ENCODE assay signal across 32 cellular contexts in the genomic region with DNA sequence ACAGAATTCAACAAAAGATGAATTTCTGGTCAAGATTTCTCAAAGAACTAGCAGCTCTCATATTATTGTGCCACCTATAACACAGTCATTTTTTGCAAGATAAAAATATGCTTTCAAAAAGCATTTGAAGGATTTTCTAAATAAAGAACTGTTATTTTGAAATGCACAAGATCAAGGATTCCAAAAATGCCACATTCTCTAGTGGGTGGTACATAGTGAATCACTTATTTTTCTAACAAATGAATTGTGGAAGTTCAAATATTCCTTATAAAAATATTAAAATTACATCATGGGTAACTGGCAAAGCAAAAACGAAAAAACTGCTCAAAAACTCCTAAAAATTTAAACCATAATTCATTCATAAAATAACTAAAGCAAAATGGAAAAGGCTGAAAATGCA. TPM values are rescaled to one million over a fixed set of nuclear protein-coding genes. Genes with fewer than 3 reads are reported as not detected.
DNase-seq lines count a peak whose midpoint lies in the region; ATAC-seq, FAIRE-seq and TF ChIP-seq lines count a peak whose summit lies in the region.
"Had no signal": no experiment of that assay in that cellular context is flagged by ENCODE, and none has a peak within 500 bp of the region (broad histone marks: within the 10 kb centered on the region; RNA-seq: fewer than 3 reads in every experiment).

No MANE protein-coding gene starts in this region.

- no peak overlapping the region for H3K27ac Mint-ChIP-seq in activated naive CD8-positive, alpha-beta T cell
- no peak overlapping the region for H3K27ac Mint-ChIP-seq in activated naive CD8-positive, alpha-beta T cell treated with anti-CD3 and anti-CD28 coated beads, Interleukin-2, amount 50 U/mL, for 24 hours
- H3K27ac Mint-ChIP-seq in brain, result no peak overlapping the region
- H3K27ac Mint-ChIP-seq: dendritic cell treated with granulocyte-macrophage colony-stimulating factor and Interleukin-4, amounts not matched to agents 40 ng/mL and 50 ng/mL, for 4 days; H9; stimulated activated naive CD8-positive, alpha-beta T cell treated with anti-CD3 and anti-CD28 coated beads, Interleukin-15, Interleukin-2, amounts not matched to agents 100 ng/mL and 50 ng/mL, for 24 hours; T-cell had no signal

- no peaks in the 10 kb centered on the region for H3K9me3 Mint-ChIP-seq in activated naive CD8-positive, alpha-beta T cell (ENCODE audit: low read depth)
- no peaks in the 10 kb centered on the region for H3K9me3 Mint-ChIP-seq in activated naive CD8-positive, alpha-beta T cell treated with anti-CD3 and anti-CD28 coated beads, Interleukin-2, amount 50 U/mL, for 24 hours
- peaks cover 0 to 5% (median 3%) of the 10 kb centered on the region in 5 experiments for H3K9me3 Mint-ChIP-seq in brain
- H3K9me3 Mint-ChIP-seq: activated T-cell treated with anti-CD3 and anti-CD28 coated beads, Interleukin-2, amount 50 U/mL, for 4 hours; CD8-positive, alpha-beta memory T cell; H9; stimulated activated naive CD8-positive, alpha-beta T cell treated with anti-CD3 and anti-CD28 coated beads, Interleukin-15, Interleukin-2, amounts not matched to agents 100 ng/mL and 50 ng/mL, for 24 hours; T-cell had no signal

- TF ChIP-seq CTCF in brain (conservative IDR thresholded peaks at IDR 0.05), result no peak
- TF ChIP-seq CTCF in keratinocyte (optimal IDR thresholded peaks at IDR 0.05 in 1 of 3, IDR thresholded peaks at IDR 0.05 in 1 of 3, conservative IDR thresholded peaks at IDR 0.05 in 1 of 3; ENCODE audit: extremely low read depth in 1 of 3, insufficient read depth in 2 of 3, low read length in 3 of 3), result no peak

- H3K36me3 ChIP-seq in keratinocyte (ENCODE audit: control insufficient read depth in 2 of 2, extremely low read depth in 1 of 2, insufficient read depth in 2 of 2, low read length in 2 of 2), result peaks cover 0 to under 1% of the 10 kb centered on the region in 2 experiments
- H3K36me3 ChIP-seq in subcutaneous abdominal adipose tissue (ENCODE audit: control insufficient read depth in 5 of 5, insufficient read depth in 5 of 5, low read length in 5 of 5), result peaks cover 0 to under 1% (median under 1%) of the 10 kb centered on the region in 5 donors
- H3K36me3 ChIP-seq: BE2C, cardiac muscle cell, gastroesophageal sphincter, Peyer's patch had no signal

- H3K79me2 ChIP-seq in keratinocyte (ENCODE audit: control insufficient read depth, insufficient read depth, low read length), result peaks cover 22% of the 10 kb centered on the region

- H4K20me1 ChIP-seq in keratinocyte (ENCODE audit: control insufficient read depth, extremely low read depth, insufficient read depth, low read length), result no peaks in the 10 kb centered on the region

- dilution Hi-C loops in keratinocyte (cut with MboI; ENCODE audit: extremely low pct_ligation_motif_present, low sequenced_read_pairs), result no loop called here

- H3K27me3 ChIP-seq in keratinocyte (ENCODE audit: control insufficient read depth, extremely low read depth, insufficient read depth, low read length) (no peaks in the 10 kb centered on the region), subcutaneous abdominal adipose tissue (ENCODE audit: control insufficient read depth in 5 of 5, insufficient read depth in 4 of 5, low read length in 5 of 5) (no peaks in the 10 kb centered on the region)
- H3K27me3 ChIP-seq: BE2C, cardiac muscle cell, esophagus muscularis mucosa, gastroesophageal sphincter, Peyer's patch, thyroid gland had no signal

- H3K9ac ChIP-seq in keratinocyte (ENCODE audit: control insufficient read depth, extremely low read depth, insufficient read depth, low read length), result no peak overlapping the region
- H3K9ac ChIP-seq in subcutaneous abdominal adipose tissue (ENCODE audit: low read length in 5 of 5), result peak overlapping the region in 2 of 5 donors; percentile 2 to 20
- H3K9ac ChIP-seq: KMS-11 had no signal

- H3K4me1 Mint-ChIP-seq in activated naive CD8-positive, alpha-beta T cell (ENCODE audit: low read depth), result peaks cover 33% of the 10 kb centered on the region
- H3K4me1 Mint-ChIP-seq in activated naive CD8-positive, alpha-beta T cell treated with anti-CD3 and anti-CD28 coated beads, Interleukin-2, amount 50 U/mL, for 24 hours, result peaks cover 41% of the 10 kb centered on the region
- H3K4me1 Mint-ChIP-seq in brain, result peaks cover 26% of the 10 kb centered on the region

- no peak for FAIRE-seq in keratinocyte (lab: Jason Lieb, UNC)

- H3K27me3 Mint-ChIP-seq in activated naive CD8-positive, alpha-beta T cell, result no peaks in the 10 kb centered on the region
- H3K27me3 Mint-ChIP-seq in activated naive CD8-positive, alpha-beta T cell treated with anti-CD3 and anti-CD28 coated beads, Interleukin-2, amount 50 U/mL, for 24 hours, result no peaks in the 10 kb centered on the region
- H3K27me3 Mint-ChIP-seq in brain, result peaks cover 4% of the 10 kb centered on the region
- H3K27me3 Mint-ChIP-seq: activated B cell treated with CpG ODN at 0.5 μM for 24 hours; dendritic cell treated with granulocyte-macrophage colony-stimulating factor and Interleukin-4, amounts not matched to agents 40 ng/mL and 50 ng/mL, for 4 days; stimulated activated naive CD8-positive, alpha-beta T cell treated with anti-CD3 and anti-CD28 coated beads, Interleukin-15, Interleukin-2, amounts not matched to agents 100 ng/mL and 50 ng/mL, for 24 hours; T-cell had no signal

- H2AFZ ChIP-seq in keratinocyte (ENCODE audit: control insufficient read depth, low read length), result no peak overlapping the region

- H3K4me1 ChIP-seq in keratinocyte (ENCODE audit: control insufficient read depth, extremely low read depth, insufficient read depth, low read length) (peaks cover 11% of the 10 kb centered on the region), subcutaneous abdominal adipose tissue (ENCODE audit: control insufficient read depth in 5 of 5, insufficient read depth in 5 of 5, low read length in 5 of 5) (peaks cover 0 to 32% (median 20%) of the 10 kb centered on the region in 5 donors)
- H3K4me1 ChIP-seq: BE2C had no signal

- peak overlapping the region; percentile 97 for H3K4me2 ChIP-seq in keratinocyte (ENCODE audit: control insufficient read depth, extremely low read depth, insufficient read depth, low read depth, low read length)

- H3K27ac ChIP-seq in keratinocyte (ENCODE audit: control insufficient read depth, insufficient read depth, low read length), result no peak overlapping the region
- peak overlapping the region; percentile 77 for H3K27ac ChIP-seq in subcutaneous abdominal adipose tissue (ENCODE audit: low read depth, low read length)
- H3K27ac ChIP-seq: cardiac muscle cell, esophagus muscularis mucosa, gastroesophageal sphincter, KMS-11, Peyer's patch, thyroid gland had no signal

- no peak overlapping the region for H3K4me3 ChIP-seq in keratinocyte (ENCODE audit: control insufficient read depth in 2 of 3, extremely low read depth in 1 of 3, insufficient read depth in 2 of 3, low read depth in 1 of 3, low read length in 3 of 3)
- no peak overlapping the region for H3K4me3 ChIP-seq in subcutaneous abdominal adipose tissue (ENCODE audit: low read depth in 1 of 5, low read length in 5 of 5)
- H3K4me3 ChIP-seq: esophagus muscularis mucosa, gastroesophageal sphincter, mucosa of descending colon, Peyer's patch, thyroid gland had no signal

- ATAC-seq in activated naive CD8-positive, alpha-beta T cell treated with anti-CD3 and anti-CD28 coated beads, Interleukin-2, amount 50 U/mL, for 24 hours, result no peak
- ATAC-seq in GM19467 (IDR thresholded peaks at IDR 0.05; ENCODE audit: unreplicated experiment), result no peak
- ATAC-seq: activated T-cell treated with anti-CD3 and anti-CD28 coated beads, Interleukin-2, amount 50 U/mL, for 4 hours; gastroesophageal sphincter; mucosa of descending colon; psoas muscle; T-cell had no signal

- peak overlapping the region; percentile 2 for H3K4me3 Mint-ChIP-seq in activated naive CD8-positive, alpha-beta T cell
- no peak overlapping the region for H3K4me3 Mint-ChIP-seq in activated naive CD8-positive, alpha-beta T cell treated with anti-CD3 and anti-CD28 coated beads, Interleukin-2, amount 50 U/mL, for 24 hours
- peak overlapping the region in 4 of 5 experiments; percentile 69 to 95 (median 87) for H3K4me3 Mint-ChIP-seq in brain
- H3K4me3 Mint-ChIP-seq: dendritic cell treated with granulocyte-macrophage colony-stimulating factor and Interleukin-4, amounts not matched to agents 40 ng/mL and 50 ng/mL, for 4 days had no signal

- peaks cover 1% of the 10 kb centered on the region for H3K36me3 Mint-ChIP-seq in activated naive CD8-positive, alpha-beta T cell
- no peaks in the 10 kb centered on the region for H3K36me3 Mint-ChIP-seq in activated naive CD8-positive, alpha-beta T cell treated with anti-CD3 and anti-CD28 coated beads, Interleukin-2, amount 50 U/mL, for 24 hours (ENCODE audit: low read depth)
- H3K36me3 Mint-ChIP-seq in brain, result peaks cover 1% of the 10 kb centered on the region

- H3K9me3 ChIP-seq in keratinocyte (ENCODE audit: control insufficient read depth, low read depth, low read length), result no peaks in the 10 kb centered on the region
- H3K9me3 ChIP-seq in subcutaneous abdominal adipose tissue (ENCODE audit: control insufficient read depth in 5 of 5, low read length in 5 of 5), result no peaks in the 10 kb centered on the region
- H3K9me3 ChIP-seq: BE2C, esophagus muscularis mucosa, gastroesophageal sphincter, mucosa of descending colon, Peyer's patch, psoas muscle, thyroid gland had no signal

- no peaks in the 10 kb centered on the region for H3K9me1 ChIP-seq in keratinocyte (ENCODE audit: control insufficient read depth, extremely low read depth, insufficient read depth, low read length)

- no peak for DNase-seq in activated naive CD8-positive, alpha-beta T cell treated with anti-CD3 and anti-CD28 coated beads, Interleukin-2, amount 50 U/mL, for 24 hours
- DNase-seq in keratinocyte (ENCODE audit: low read depth, low spot score) (no peak), occipital lobe (lab: John Stamatoyannopoulos, UW) (no peak), kidney tubule cell (ENCODE audit: low spot score) (no peak)
- DNase-seq: 8988T; activated B cell treated with CpG ODN at 0.5 μM for 24 hours; activated CD4-positive, alpha-beta T cell treated with anti-CD3 and anti-CD28 coated beads, Interleukin-2, amount 50 U/mL, for 1 hour; activated T-cell treated with anti-CD3 and anti-CD28 coated beads, Interleukin-2, amount 50 U/mL, for 4 hours; amygdala; BE2C; CD8-positive, alpha-beta memory T cell; H9; mucosa of descending colon; NCI-H1417; NCI-H2029 treated with DMSO at 0.1 percent for 48 hours; NCI-H526 treated with DMSO at 0.1 percent for 48 hours; Peyer's patch; psoas muscle; SIG-M5; T-cell; thyroid gland had no signal

RNA-seq across cellular contexts. Expression of a gene that starts 2.1 kb away (rescaled TPM):
- polyA plus RNA-seq in brain (ENCODE audit: insufficient read depth, low read depth, low replicate concordance), result 12.8 TPM
- polyA plus RNA-seq in keratinocyte, result 27.8 to 59.1 TPM (median 45.2 TPM) in 3 replicates
- 56.1 TPM for polyA plus RNA-seq in keratinocyte (2011; ENCODE audit: low read depth)
- polyA plus RNA-seq in keratinocyte (2011; cell fraction: cytosol; rRNA removed), result 26.5 and 45.6 TPM in 2 replicates
- polyA plus RNA-seq in keratinocyte (2011; cell fraction: nucleus; rRNA removed), result 13.4 and 21.0 TPM in 2 replicates
- 34.4 and 54.8 TPM in 2 replicates for polyA plus RNA-seq in keratinocyte (2012; ENCODE audit: low replicate concordance)
- polyA minus RNA-seq in keratinocyte, result 9.1 to 40.1 TPM (median 34.0 TPM) in 3 replicates
- polyA minus RNA-seq in keratinocyte (2011; cell fraction: cytosol; rRNA and poly(A)+ RNA removed), result 28.4 TPM
- 8.3 and 14.4 TPM in 2 replicates for polyA minus RNA-seq in keratinocyte (2011; cell fraction: nucleus; rRNA and poly(A)+ RNA removed)
- 80.0 TPM for total RNA-seq in occipital lobe

RNA-seq across cellular contexts. Expression of a gene that starts 29.5 kb away (rescaled TPM):
- polyA plus RNA-seq in brain (ENCODE audit: insufficient read depth, low read depth, low replicate concordance), result 4.1 TPM
- polyA plus RNA-seq in keratinocyte, result not detected in 3 replicates
- polyA plus RNA-seq in keratinocyte (2011; ENCODE audit: low read depth), result not detected
- not detected in 2 replicates for polyA plus RNA-seq in keratinocyte (2011; cell fraction: cytosol; rRNA removed)
- not detected in 2 replicates for polyA plus RNA-seq in keratinocyte (2011; cell fraction: nucleus; rRNA removed)
- not detected in 2 replicates for polyA plus RNA-seq in keratinocyte (2012; ENCODE audit: low replicate concordance)
- not detected in 3 replicates for polyA minus RNA-seq in keratinocyte
- polyA minus RNA-seq in keratinocyte (2011; cell fraction: cytosol; rRNA and poly(A)+ RNA removed), result not detected
- polyA minus RNA-seq in keratinocyte (2011; cell fraction: nucleus; rRNA and poly(A)+ RNA removed), result not detected in 2 replicates
- 9.0 TPM for total RNA-seq in occipital lobe
- total RNA-seq: activated B cell treated with CpG ODN at 0.5 μM for 24 hours; cardiac muscle cell; CD8-positive, alpha-beta memory T cell; G401; H9 had no signal
- polyA plus RNA-seq: cardiac muscle cell; CD8-positive, alpha-beta memory T cell had no signal
